ENCODE assay signal across 8 cellular contexts in the genomic region with DNA sequence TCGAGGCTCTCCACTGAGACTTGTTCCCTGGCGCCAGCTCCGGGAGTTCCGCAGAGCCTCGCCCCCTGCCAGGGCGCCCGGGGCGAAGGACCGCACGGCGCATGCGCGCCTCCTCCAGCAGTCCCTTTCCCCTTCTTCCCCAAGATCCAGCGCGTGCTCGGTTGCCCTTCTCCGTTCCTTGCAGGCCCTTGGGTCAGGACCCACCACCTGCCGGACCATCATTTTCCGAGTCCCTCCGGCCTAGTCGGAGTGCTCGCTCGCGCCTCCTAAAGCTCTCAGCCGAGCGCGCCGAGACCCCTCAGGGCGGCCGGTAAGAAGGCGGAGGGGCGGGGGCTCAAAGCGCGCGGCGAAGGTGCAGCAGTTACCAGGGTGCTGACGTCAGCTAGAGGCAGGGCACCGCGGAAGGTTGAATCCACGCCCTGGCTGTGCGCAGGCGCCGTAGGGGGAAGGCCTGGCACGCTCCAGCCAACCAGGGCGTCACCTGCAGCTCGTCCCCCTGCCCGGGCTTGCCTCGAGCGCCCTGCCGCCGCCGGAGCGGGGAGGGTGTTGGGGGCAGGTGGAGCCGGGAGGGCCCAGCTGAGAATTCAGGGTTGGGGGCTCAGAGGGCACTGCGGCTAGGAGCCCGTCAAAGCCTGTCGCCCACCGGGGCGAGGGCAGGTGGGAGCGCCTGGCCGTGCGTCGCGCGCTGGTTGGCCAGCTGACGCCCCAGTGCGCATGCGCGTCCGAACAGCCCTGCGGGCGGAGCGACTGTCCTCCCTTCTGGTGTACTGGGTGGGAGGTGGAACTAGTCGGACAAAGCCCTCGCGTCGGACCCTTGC. TPM values are rescaled to one million over a fixed set of nuclear protein-coding genes. Genes with fewer than 3 reads are reported as not detected.
A peak's percentile ranks its signal among the peaks of the same experiment; 100 is the strongest.
DNase-seq lines count a peak whose midpoint lies in the region; ATAC-seq, FAIRE-seq and TF ChIP-seq lines count a peak whose summit lies in the region.

A gene with protein sequence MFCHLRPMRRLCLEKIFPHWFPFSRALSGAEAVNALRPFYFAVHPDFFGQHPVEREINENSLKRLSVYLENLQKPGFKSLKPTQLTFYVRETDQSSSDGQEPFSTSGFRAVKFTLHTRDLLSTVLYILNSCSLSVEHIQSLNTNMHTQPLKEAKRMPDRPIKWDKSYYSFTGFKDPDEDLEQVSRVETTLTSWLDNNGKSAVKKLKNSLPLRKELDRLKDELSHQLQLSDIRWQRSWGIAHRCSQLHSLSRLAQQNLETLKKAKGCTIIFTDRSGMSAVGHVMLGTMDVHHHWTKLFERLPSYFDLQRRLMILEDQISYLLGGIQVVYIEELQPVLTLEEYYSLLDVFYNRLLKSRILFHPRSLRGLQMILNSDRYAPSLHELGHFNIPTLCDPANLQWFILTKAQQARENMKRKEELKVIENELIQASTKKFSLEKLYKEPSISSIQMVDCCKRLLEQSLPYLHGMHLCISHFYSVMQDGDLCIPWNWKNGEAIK (plus strand): TSS at position 757 of the 818 bp plus-strand sequence. CDS start 16,017 bp downstream, outside the sequence.

- 0 to 1% (median 0%) methylated on average over 30 to 77 of the region's 77 CpGs for WGBS in adrenal gland, 4 donors
- 0% methylated on average over 77 of the region's 77 CpGs for WGBS in heart right ventricle, 2 donors

- H3K9me3 Mint-ChIP-seq in T-cell: no peaks in the 10 kb centered on the region

- POLR2A ChIA-PET in T-cell (lab: Charles Lee): interaction anchor here (0.5 to 2.3 kb wide), 3 partner anchors 102 to 425 kb away, joined by 3 to 28 read pairs (median 3); no protein-coding TSS in a partner anchor

- H3K9me3 ChIP-seq in adrenal gland (replicated peaks in 1 of 3): no peaks in the 10 kb centered on the region
- H3K9me3 ChIP-seq in heart right ventricle: no peaks in the 10 kb centered on the region
- H3K9me3 ChIP-seq in upper lobe of right lung: no peaks in the 10 kb centered on the region

- H3K27me3 ChIP-seq in adrenal gland (no peaks in the 10 kb centered on the region), heart right ventricle (no peaks in the 10 kb centered on the region), upper lobe of right lung (no peaks in the 10 kb centered on the region)

- peak within 1 kb of the TSS; percentile 79 to 98 (median 98) for H3K27ac ChIP-seq in adrenal gland
- H3K27ac ChIP-seq in heart right ventricle: peak within 1 kb of the TSS; percentile 93 to 98 (median 96)
- peak within 1 kb of the TSS; percentile 98 for H3K27ac ChIP-seq in upper lobe of right lung

- DNase-seq in GM12891 (ENCODE audit: insufficient read length, low spot score): peak; percentile 96
- DNase-seq in NCI-H1436 treated with DMSO at 0.1 percent for 48 hours (lab: John Stamatoyannopoulos, UW): peak; percentile 41
- peak; percentile 97 to 100 (median 99) for DNase-seq in T-cell
- DNase-seq in adrenal gland: peak; percentile 98 to 99 (median 99)
- peak; percentile 97 for DNase-seq in heart right ventricle
- DNase-seq in posterior vena cava (ENCODE audit: low spot score): peak; percentile 99
- peak; percentile 99 for DNase-seq in upper lobe of right lung

- peaks cover 3% of the 10 kb centered on the region for H3K36me3 Mint-ChIP-seq in T-cell

- TF ChIP-seq POLR2A in GM12891 (IDR thresholded peaks at IDR 0.05; ENCODE audit: low read depth, low read length): peak; percentile 93
- TF ChIP-seq POLR2A in adrenal gland (IDR thresholded peaks at IDR 0.05): peak; percentile 77 to 97

- CTCF ChIA-PET in T-cell (lab: Charles Lee): interaction anchor here in 1 of 2 donors (0.5 to 1.5 kb wide), 4 partner anchors 17 to 999 kb away, joined by 3 to 4 read pairs (median 4); no protein-coding TSS in a partner anchor

- peak within 1 kb of the TSS; percentile 96 to 97 for H3K27ac Mint-ChIP-seq in T-cell

- TF ChIP-seq CTCF in adrenal gland (IDR thresholded peaks at IDR 0.05): no peak
- no peak for TF ChIP-seq CTCF in heart right ventricle (IDR thresholded peaks at IDR 0.05)
- TF ChIP-seq CTCF in upper lobe of right lung (IDR thresholded peaks at IDR 0.05): no peak

- peaks cover 8 to 27% of the 10 kb centered on the region in 2 donors for H3K4me1 ChIP-seq in adrenal gland (replicated peaks in 1 of 2)
- H3K4me1 ChIP-seq in heart right ventricle: peaks cover 0 to 44% (median 30%) of the 10 kb centered on the region in 9 donors
- H3K4me1 ChIP-seq in upper lobe of right lung: peaks cover 41% of the 10 kb centered on the region

- no peaks in the 10 kb centered on the region for H3K36me3 ChIP-seq in adrenal gland (replicated peaks in 1 of 2)
- no peaks in the 10 kb centered on the region for H3K36me3 ChIP-seq in heart right ventricle
- H3K36me3 ChIP-seq in upper lobe of right lung: no peaks in the 10 kb centered on the region

- intact Hi-C loops in adrenal gland (cut with DNase I) (no loop called here), heart right ventricle (cut with DNase I) (loop anchor here in 5 of 10 donors (2.0 to 10.0 kb wide), 4 partner anchors 99 to 177 kb away; no protein-coding TSS in a partner anchor), posterior vena cava (cut with DNase I) (no loop called here), upper lobe of right lung (cut with DNase I) (no loop called here)

- peak; percentile 100 for FAIRE-seq in GM12891 (lab: Jason Lieb, UNC)

- H3K4me3 ChIP-seq in adrenal gland (peak within 1 kb of the TSS; percentile 47 to 73 (median 65)), heart right ventricle (peak within 1 kb of the TSS; percentile 49 to 84 (median 70)), upper lobe of right lung (peak within 1 kb of the TSS; percentile 83)

- peaks cover 31 to 34% (median 31%) of the 10 kb centered on the region in 3 donors for H3K4me1 Mint-ChIP-seq in T-cell

- peak within 1 kb of the TSS; percentile 96 to 97 (median 97) for H3K4me3 Mint-ChIP-seq in T-cell

- ATAC-seq in HG02840 (IDR thresholded peaks at IDR 0.05; ENCODE audit: low FRiP score, unreplicated experiment) (peak; percentile 94), T-cell (replicated peaks in 1 of 4) (peak; percentile 91 to 94 (median 94)), heart right ventricle (peak; percentile 97 to 99 (median 98)), upper lobe of right lung (peak; percentile 99)

- H3K27me3 Mint-ChIP-seq in T-cell: peaks cover 5 to 6% of the 10 kb centered on the region in 2 donors

TF ChIP-seq in GM12891, 5 proteins besides CTCF, POLR2A, EP300 and RAD21:
- peak; percentile 87 for TF ChIP-seq POLR2AphosphoS5 (IDR thresholded peaks at IDR 0.05; ENCODE audit: low read depth, low read length)
- no peak for TF ChIP-seq PAX5 (IDR thresholded peaks at IDR 0.05; ENCODE audit: insufficient read depth, low read length, severe bottlenecking)
- no peak; the same call in 1 of the 2 replicates for TF ChIP-seq TAF1 (IDR thresholded peaks at IDR 0.05; ENCODE audit: low read depth, low read length)
- TF ChIP-seq POU2F2 (IDR thresholded peaks at IDR 0.05; ENCODE audit: low read depth, low read length): peak; percentile 80

RNA-seq across cellular contexts. Expression of the gene that starts here (rescaled TPM):
- 8.6 TPM for polyA plus RNA-seq in GM12891 (2012; ENCODE audit: low read depth, missing spikeins)
- total RNA-seq in T-cell (10 to 100 TPM in 4 of 5 donors, 1 to 10 TPM in 1; 8.4 to 16.5 (median 13.4) TPM), adrenal gland (10 to 100 TPM; 22.3 to 51.9 (median 34.6) TPM), heart right ventricle (10 to 100 TPM; 22.8 to 43.9 (median 35.3) TPM), posterior vena cava (10 to 100 TPM; 21.0 to 22.7 TPM), upper lobe of right lung (33.2 TPM)
- polyA plus RNA-seq in adrenal gland (10 to 100 TPM; 11.8 to 31.5 (median 14.3) TPM), heart right ventricle (10 to 100 TPM; 13.5 to 15.2 TPM)

Comparison
In these comparisons a context has a peak if more than half of its experiments do, and no peak if none do; other contexts are left out.
1. Peak in every context shown above with its lines: DNase-seq, ATAC-seq, H3K4me3 ChIP-seq and H3K27ac ChIP-seq.
2. DNase-seq: peak in every context shown above with its lines; median percentile 99 in T-cell; 99 in adrenal gland; 99 in posterior vena cava; 99 in upper lobe of right lung; 97 in heart right ventricle; 96 in GM12891; 41 in NCI-H1436 treated with DMSO at 0.1 percent for 48 hours.